20 cellular contexts compared by ENCODE assay signal in the genomic region with DNA sequence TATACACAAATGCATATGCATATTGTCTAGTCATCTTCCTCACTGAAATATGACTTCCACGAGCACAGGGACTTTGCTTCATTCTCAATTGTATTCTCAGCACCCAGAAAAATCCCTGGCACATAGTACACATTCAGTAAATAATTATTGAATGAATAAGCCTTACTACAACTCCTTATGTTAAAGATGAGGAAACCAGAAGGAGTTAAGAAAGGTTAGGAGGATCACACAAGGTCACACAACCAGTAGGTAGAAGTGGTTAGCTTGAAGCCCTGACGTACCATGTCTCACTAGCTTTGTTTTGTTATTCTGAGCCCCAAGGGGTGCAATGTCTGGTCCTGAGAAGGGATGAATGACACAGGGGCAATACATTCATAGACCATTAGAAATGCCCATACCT.
A peak's percentile ranks its signal among the peaks of the same experiment; 100 is the strongest.
DNase-seq lines count a peak whose midpoint lies in the region; FAIRE-seq and TF ChIP-seq lines count a peak whose summit lies in the region.
"Had no signal": no experiment of that assay in that cellular context is flagged by ENCODE, and none has a peak within 500 bp of the region (broad histone marks: within the 10 kb centered on the region; RNA-seq: fewer than 3 reads in every experiment).

No MANE protein-coding gene starts in this region.

- peaks cover 29% of the 10 kb centered on the region for H3K9me3 Mint-ChIP-seq in MCF 10A (ENCODE audit: unreplicated experiment)
- no peaks in the 10 kb centered on the region for H3K9me3 Mint-ChIP-seq in activated CD4-positive, alpha-beta memory T cell treated with anti-CD3 and anti-CD28 coated beads, Interleukin-2, amount 10 ng/mL, durations not matched to agents 7 days and 5 days

- peaks cover 49% of the 10 kb centered on the region for H3K4me1 Mint-ChIP-seq in MCF 10A (ENCODE audit: insufficient read depth, unreplicated experiment)
- H3K4me1 Mint-ChIP-seq in activated CD4-positive, alpha-beta memory T cell treated with anti-CD3 and anti-CD28 coated beads, Interleukin-2, amount 10 ng/mL, durations not matched to agents 7 days and 5 days: no peaks in the 10 kb centered on the region

- H3K27ac ChIP-seq in breast epithelium: no peak overlapping the region
- H3K27ac ChIP-seq: 22Rv1, BLaER1 had no signal

- peaks cover 0 to 17% of the 10 kb centered on the region in 2 donors for H3K9me3 ChIP-seq in breast epithelium

- no TSS peak for BruUV-seq in MCF 10A (replicated peaks; lab: Mats Ljungman, UMichigan)

- FAIRE-seq in RCC 7860 (lab: Jason Lieb, UNC): peak; percentile 78
- FAIRE-seq: D721Med, GM12892, K562 had no signal

- H3K4me3 Mint-ChIP-seq in MCF 10A (ENCODE audit: unreplicated experiment): no peak overlapping the region
- no peak overlapping the region for H3K4me3 Mint-ChIP-seq in activated CD4-positive, alpha-beta memory T cell treated with anti-CD3 and anti-CD28 coated beads, Interleukin-2, amount 10 ng/mL, durations not matched to agents 7 days and 5 days
- H3K4me3 Mint-ChIP-seq: CD8-positive, alpha-beta T cell had no signal

- no peaks in the 10 kb centered on the region for H3K36me3 ChIP-seq in breast epithelium
- H3K36me3 ChIP-seq: BLaER1 had no signal

- H3K27me3 Mint-ChIP-seq in MCF 10A (ENCODE audit: insufficient read depth, unreplicated experiment): no peaks in the 10 kb centered on the region
- no peaks in the 10 kb centered on the region for H3K27me3 Mint-ChIP-seq in activated CD4-positive, alpha-beta memory T cell treated with anti-CD3 and anti-CD28 coated beads, Interleukin-2, amount 10 ng/mL, durations not matched to agents 7 days and 5 days

- TF ChIP-seq CTCF in MCF 10A (IDR thresholded peaks at IDR 0.05; ENCODE audit: unreplicated experiment) (no peak), breast epithelium (IDR thresholded peaks at IDR 0.05) (no peak), choroid plexus epithelial cell (conservative IDR thresholded peaks at IDR 0.05; ENCODE audit: low read depth, low read length) (no peak), GM20000 (IDR thresholded peaks at IDR 0.05; ENCODE audit: extremely low read depth, missing control alignments) (no peak)

- H3K4me3 ChIP-seq in breast epithelium: no peak overlapping the region
- no peak overlapping the region for H3K4me3 ChIP-seq in choroid plexus epithelial cell (ENCODE audit: low read depth, low read length)
- H3K4me3 ChIP-seq: BLaER1, K562 had no signal

- CTCF ChIA-PET in MCF 10A (lab: Yijun Ruan, JAX): interaction anchor here (0.6 to 2.0 kb wide), 3 partner anchors 37 to 149 kb away, joined by 4 to 9 read pairs (median 5); no protein-coding TSS in a partner anchor
- CTCF ChIA-PET in activated CD4-positive, alpha-beta memory T cell treated with anti-CD3 and anti-CD28 coated beads, Interleukin-2, amount 10 ng/mL, durations not matched to agents 7 days and 5 days (lab: Charles Lee): no interaction called here

- H3K27ac Mint-ChIP-seq in MCF 10A (ENCODE audit: low read depth, unreplicated experiment): peak overlapping the region; percentile 4
- no peak overlapping the region for H3K27ac Mint-ChIP-seq in activated CD4-positive, alpha-beta memory T cell treated with anti-CD3 and anti-CD28 coated beads, Interleukin-2, amount 10 ng/mL, durations not matched to agents 7 days and 5 days
- H3K27ac Mint-ChIP-seq: CD8-positive, alpha-beta T cell had no signal

- POLR2A ChIA-PET in MCF 10A (lab: Yijun Ruan, JAX): interaction anchor here (0.7 to 1.2 kb wide), 2 partner anchors 35 to 47 kb away, joined by 3 to 5 read pairs; no protein-coding TSS in a partner anchor
- POLR2A ChIA-PET in activated CD4-positive, alpha-beta memory T cell treated with anti-CD3 and anti-CD28 coated beads, Interleukin-2, amount 10 ng/mL, durations not matched to agents 7 days and 5 days (lab: Charles Lee): no interaction called here

- intact Hi-C loops in MCF 10A (cut with micrococcal nuclease): no loop called here
- intact Hi-C loops in breast epithelium (cut with DNase I; ENCODE audit: low total_unique reads): no loop called here

- peak; percentile 3 for DNase-seq in MCF 10A (ENCODE audit: unreplicated experiment)
- no peak for DNase-seq in breast epithelium (ENCODE audit: low spot score in 2 of 2)
- DNase-seq in RCC 7860 (ENCODE audit: low spot score): peak; percentile 79
- DNase-seq in choroid plexus epithelial cell (ENCODE audit: low read depth): peak; percentile 14
- DNase-seq in GM20000 (ENCODE audit: low spot score): no peak
- no peak for DNase-seq in DMS53 (lab: John Stamatoyannopoulos, UW)
- no peak for DNase-seq in activated CD4-positive, alpha-beta memory T cell treated with anti-CD3 and anti-CD28 coated beads, Interleukin-2, amount 10 ng/mL, durations not matched to agents 7 days and 5 days
- no peak for DNase-seq in stimulated activated CD4-positive, alpha-beta T cell treated with anti-CD3 and anti-CD28 coated beads, Interleukin-2, amount 100 ng/mL, for 24 hours
- DNase-seq: CD8-positive, alpha-beta T cell; DMS79 treated with DMSO at 0.1 percent for 48 hours; GOT3; NCI-H1092 treated with DMSO at 0.1 percent for 48 hours; NCI-H510A treated with DMSO at 0.1 percent for 48 hours; NCI-H82; SHP77 had no signal

- H3K36me3 Mint-ChIP-seq in MCF 10A (ENCODE audit: insufficient read depth, unreplicated experiment): peaks cover 42% of the 10 kb centered on the region
- H3K36me3 Mint-ChIP-seq in activated CD4-positive, alpha-beta memory T cell treated with anti-CD3 and anti-CD28 coated beads, Interleukin-2, amount 10 ng/mL, durations not matched to agents 7 days and 5 days (ENCODE audit: low read depth): no peaks in the 10 kb centered on the region
- H3K36me3 Mint-ChIP-seq: CD8-positive, alpha-beta T cell had no signal

- H3K27me3 ChIP-seq in breast epithelium: no peaks in the 10 kb centered on the region
- H3K27me3 ChIP-seq: BLaER1 had no signal

- no peak for TF ChIP-seq POLR2A in breast epithelium (IDR thresholded peaks at IDR 0.05)

- no peaks in the 10 kb centered on the region for H3K4me1 ChIP-seq in breast epithelium

Comparison
In these comparisons a context has a peak if more than half of its experiments do, and no peak if none do; other contexts are left out.
1. DNase-seq: peak in MCF 10A (single experiment), RCC 7860 (single experiment) and choroid plexus epithelial cell (single experiment); none in breast epithelium (0 of 2), GM20000 (single experiment), DMS53 (single experiment), activated CD4-positive, alpha-beta memory T cell treated with anti-CD3 and anti-CD28 coated beads, Interleukin-2, amount 10 ng/mL, durations not matched to agents 7 days and 5 days (single experiment) and stimulated activated CD4-positive, alpha-beta T cell treated with anti-CD3 and anti-CD28 coated beads, Interleukin-2, amount 100 ng/mL, for 24 hours (0 of 2).